In genomic region chr6:145224450-145224849, GRCh38 we compare ENCODE assay signal across 3 cellular contexts.
A peak's percentile ranks its signal among the peaks of the same experiment; 100 is the strongest.
TF ChIP-seq lines count a peak whose summit lies in the region.

No MANE protein-coding gene starts in this region.

TF ChIP-seq in HepG2, 621 proteins besides CTCF, POLR2A, EP300 and RAD21:
- TF ChIP-seq MAFF (IDR thresholded peaks at IDR 0.05; ENCODE audit: low read depth, low read length) (peak; percentile 74), MAFK (conservative IDR thresholded peaks at IDR 0.05 in 1 of 2, IDR thresholded peaks at IDR 0.05 in 1 of 2; ENCODE audit: low read length in 2 of 2) (peak; percentile 74 to 79)
- TF ChIP-seq, protein P1, sequence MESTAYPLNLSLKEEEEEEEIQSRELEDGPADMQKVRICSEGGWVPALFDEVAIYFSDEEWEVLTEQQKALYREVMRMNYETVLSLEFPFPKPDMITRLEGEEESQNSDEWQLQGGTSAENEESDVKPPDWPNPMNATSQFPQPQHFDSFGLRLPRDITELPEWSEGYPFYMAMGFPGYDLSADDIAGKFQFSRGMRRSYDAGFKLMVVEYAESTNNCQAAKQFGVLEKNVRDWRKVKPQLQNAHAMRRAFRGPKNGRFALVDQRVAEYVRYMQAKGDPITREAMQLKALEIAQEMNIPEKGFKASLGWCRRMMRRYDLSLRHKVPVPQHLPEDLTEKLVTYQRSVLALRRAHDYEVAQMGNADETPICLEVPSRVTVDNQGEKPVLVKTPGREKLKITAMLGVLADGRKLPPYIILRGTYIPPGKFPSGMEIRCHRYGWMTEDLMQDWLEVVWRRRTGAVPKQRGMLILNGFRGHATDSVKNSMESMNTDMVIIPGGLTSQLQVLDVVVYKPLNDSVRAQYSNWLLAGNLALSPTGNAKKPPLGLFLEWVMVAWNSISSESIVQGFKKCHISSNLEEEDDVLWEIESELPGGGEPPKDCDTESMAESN (CRISPR knock-in tag; conservative IDR thresholded peaks at IDR 0.05): no peak
TF ChIP-seq in HepG2: peak in this region for 2.

TF ChIP-seq in IMR-90, 13 proteins besides CTCF, POLR2A, EP300 and RAD21:
- TF ChIP-seq MAFK (IDR thresholded peaks at IDR 0.05; ENCODE audit: low read depth, low read length) (peak; percentile 13; the same call in 1 of the 2 replicates), CEBPB (IDR thresholded peaks at IDR 0.05; ENCODE audit: low read depth, low read length) (no peak)

TF ChIP-seq in K562, 482 proteins besides CTCF, POLR2A, EP300 and RAD21:
- 0 out of 2 replicates have a peak, but pooled peaks have one; percentile 29 for TF ChIP-seq MAFG (tag; conservative IDR thresholded peaks at IDR 0.05)
- TF ChIP-seq NCOR1 (IDR thresholded peaks at IDR 0.05): no peak
- TF ChIP-seq DACH1 (IDR thresholded peaks at IDR 0.05; ENCODE audit: partially characterized antibody): no peak
- TF ChIP-seq FOS (IDR thresholded peaks at IDR 0.05; ENCODE audit: extremely low read depth, insufficient read length): no peak
- no peak for TF ChIP-seq GTF2E2 (tag; IDR thresholded peaks at IDR 0.05)
- no peak for TF ChIP-seq PHF20 (IDR thresholded peaks at IDR 0.05; ENCODE audit: partially characterized antibody)
- no peak for TF ChIP-seq OTX1 (CRISPR knock-in tag; IDR thresholded peaks at IDR 0.05)
- peak; percentile 45 for TF ChIP-seq ZNF316 (IDR thresholded peaks at IDR 0.05)
- TF ChIP-seq MAFF (IDR thresholded peaks at IDR 0.05; ENCODE audit: low read length): 0 out of 2 replicates have a peak, but pooled peaks have one; percentile 22
